16 cellular contexts compared by ENCODE assay signal in genomic region chr18:25604231-25604908, GRCh38.
"Had no signal": no experiment of that assay in that cellular context is flagged by ENCODE, and none has a peak within 500 bp of the region (broad histone marks: within the 10 kb centered on the region; RNA-seq: fewer than 3 reads in every experiment).

No MANE protein-coding gene starts in this region.

- ATAC-seq: gastrocnemius medialis; heart right ventricle; left lobe of liver; stimulated activated naive CD8-positive, alpha-beta T cell treated with anti-CD3 and anti-CD28 coated beads, Interleukin-15, Interleukin-2, amounts not matched to agents 100 U/mL and 50 U/mL, for 24 hours had no signal

- H3K27ac ChIP-seq: esophagus muscularis mucosa, gastrocnemius medialis, heart right ventricle, right atrium auricular region, suprapubic skin, thyroid gland had no signal

- H3K4me3 ChIP-seq: esophagus muscularis mucosa, gastrocnemius medialis, heart right ventricle, right atrium auricular region, suprapubic skin, thyroid gland had no signal

- DNase-seq: effector memory CD4-positive, alpha-beta T cell; gastrocnemius medialis; heart right ventricle; hypothalamus; kidney glomerular epithelial cell; mammary epithelial cell; naive B cell; nephron progenitor cell; stimulated activated CD4-positive, alpha-beta T cell treated with anti-CD3 and anti-CD28 coated beads, Interleukin-4, amount 100 ng/mL, for 1 hour; stimulated activated CD8-positive, alpha-beta memory T cell treated with anti-CD3 and anti-CD28 coated beads, Interleukin-4, amount 100 ng/mL, for 48 hours; stimulated activated naive CD8-positive, alpha-beta T cell treated with anti-CD3 and anti-CD28 coated beads, Interleukin-15, Interleukin-2, amounts not matched to agents 100 U/mL and 50 U/mL, for 24 hours; thyroid gland had no signal

- H3K27me3 ChIP-seq: esophagus muscularis mucosa, heart right ventricle, right atrium auricular region, suprapubic skin, thyroid gland had no signal

- H3K4me1 ChIP-seq: esophagus muscularis mucosa, gastrocnemius medialis, heart right ventricle, right atrium auricular region, suprapubic skin, thyroid gland had no signal

- H3K36me3 ChIP-seq: esophagus muscularis mucosa, gastrocnemius medialis, heart right ventricle, right atrium auricular region, suprapubic skin, thyroid gland had no signal

- H3K9me3 ChIP-seq: esophagus muscularis mucosa, gastrocnemius medialis, right atrium auricular region, suprapubic skin, thyroid gland had no signal
